13 cellular contexts compared by ENCODE assay signal in the genomic region with DNA sequence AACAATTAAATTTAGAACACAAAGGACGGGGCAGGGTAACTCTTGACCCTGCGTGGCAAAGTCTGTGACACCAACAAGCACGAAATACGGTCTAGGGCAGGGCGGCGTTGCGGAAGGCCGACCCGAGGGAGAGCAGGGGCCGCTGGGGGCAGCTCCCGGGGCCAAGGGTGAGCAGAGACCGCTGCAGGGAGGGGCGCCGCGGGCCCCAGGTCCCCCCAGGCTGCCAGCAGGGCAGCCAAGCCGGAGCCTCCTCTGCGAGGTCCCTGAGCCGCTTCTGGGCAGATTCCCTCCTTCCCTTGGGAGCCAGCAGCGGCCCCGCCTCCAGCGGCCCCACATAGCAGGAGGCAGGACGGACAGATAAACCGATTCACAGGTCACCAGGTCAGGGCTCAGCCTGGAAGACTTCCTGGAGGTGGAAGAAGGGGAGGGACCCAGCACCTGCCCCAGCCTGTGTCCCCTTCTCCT.
"Had no signal": no experiment of that assay in that cellular context is flagged by ENCODE, and none has a peak within 500 bp of the region (broad histone marks: within the 10 kb centered on the region; RNA-seq: fewer than 3 reads in every experiment).

No MANE protein-coding gene starts in this region.

- ATAC-seq: activated CD8-positive, alpha-beta T cell treated with anti-CD3 and anti-CD28 coated beads for 36 hours; activated naive CD8-positive, alpha-beta T cell treated with anti-CD3 and anti-CD28 coated beads, Interleukin-2, amount 50 U/mL, for 24 hours; foreskin keratinocyte; sciatic nerve had no signal

- H3K4me1 ChIP-seq: ascending aorta, foreskin keratinocyte had no signal

- H3K4me3 Mint-ChIP-seq: activated CD8-positive, alpha-beta T cell treated with anti-CD3 and anti-CD28 coated beads for 36 hours; activated naive CD8-positive, alpha-beta T cell treated with anti-CD3 and anti-CD28 coated beads, Interleukin-2, amount 50 U/mL, for 24 hours; activated T-helper 1 cell treated with anti-CD3 and anti-CD28 coated beads, Interleukin-12 subunit alpha, Interleukin-12 subunit beta, Interleukin-2, Interleukin-4 antibody, amounts not matched to agents 30 ng/mL and 10 ng/mL and 1 ng/mL, durations not matched to agents 14 hours and 24 hours and 36 hours had no signal

- H3K27ac Mint-ChIP-seq: activated CD8-positive, alpha-beta T cell treated with anti-CD3 and anti-CD28 coated beads for 36 hours; activated naive CD8-positive, alpha-beta T cell treated with anti-CD3 and anti-CD28 coated beads, Interleukin-2, amount 50 U/mL, for 24 hours had no signal

- H3K4me3 ChIP-seq: ascending aorta had no signal

- H3K36me3 ChIP-seq: ascending aorta had no signal

- H3K27ac ChIP-seq: ascending aorta, foreskin keratinocyte had no signal

- DNase-seq: activated CD4-positive, alpha-beta T cell treated with anti-CD3 and anti-CD28 coated beads for 4 hours; activated CD8-positive, alpha-beta T cell treated with anti-CD3 and anti-CD28 coated beads for 36 hours; activated naive CD4-positive, alpha-beta T cell; activated naive CD8-positive, alpha-beta T cell treated with anti-CD3 and anti-CD28 coated beads, Interleukin-2, amount 50 U/mL, for 24 hours; foreskin keratinocyte; head of caudate nucleus; islet precursor cell; stimulated activated CD4-positive, alpha-beta T cell treated with anti-CD3 and anti-CD28 coated beads, Interleukin-2, amount 100 ng/mL, for 48 hours; stimulated activated naive CD4-positive, alpha-beta T cell treated with Interleukin-2 at 50 U/mL for 16 hours; trophoblast cell had no signal
